ENCODE assay signal across 8 cellular contexts in the genomic region with DNA sequence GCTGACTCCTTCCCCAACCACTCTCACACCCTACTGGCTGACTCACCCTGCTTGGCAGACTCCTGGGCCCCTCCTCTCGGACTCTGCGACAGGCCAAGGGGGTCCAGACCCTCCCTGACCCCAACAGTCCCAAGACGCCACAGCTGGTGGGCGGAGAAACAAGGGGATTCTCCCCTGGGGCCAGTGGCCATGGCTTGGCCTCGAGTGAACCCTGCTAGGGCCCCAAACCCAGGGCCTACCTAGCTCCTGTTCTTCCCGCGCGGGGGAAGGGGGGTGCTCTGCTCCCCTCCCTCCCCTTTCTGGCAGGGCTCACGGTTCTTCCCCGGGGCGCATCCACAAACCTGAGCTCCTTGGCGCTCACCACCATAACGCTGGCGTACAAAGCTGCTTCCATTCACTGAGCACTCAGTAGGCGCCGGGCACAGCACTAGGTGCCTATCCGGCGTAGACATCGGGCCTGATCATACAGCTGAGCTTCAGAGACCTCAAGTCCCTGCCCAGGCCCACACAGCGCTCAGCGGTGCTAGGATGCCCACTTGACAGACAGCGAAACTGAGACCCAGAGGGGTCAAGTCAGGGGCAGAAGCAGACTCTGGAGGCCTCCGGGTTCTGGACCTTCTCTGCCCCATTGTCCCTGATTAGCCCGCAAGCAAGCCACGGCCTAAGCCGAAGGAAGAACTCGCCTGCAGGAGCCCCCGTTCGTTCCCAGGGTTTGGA. TPM values are rescaled to one million over a fixed set of nuclear protein-coding genes. Genes with fewer than 3 reads are reported as not detected.
A peak's percentile ranks its signal among the peaks of the same experiment; 100 is the strongest.
DNase-seq lines count a peak whose midpoint lies in the region; ATAC-seq and TF ChIP-seq lines count a peak whose summit lies in the region.

No MANE protein-coding gene starts in this region.

- H3K36me3 ChIP-seq in HUES48 (ENCODE audit: control insufficient read depth, insufficient read depth, low read length): no peaks in the 10 kb centered on the region
- no peaks in the 10 kb centered on the region for H3K36me3 ChIP-seq in psoas muscle (ENCODE audit: insufficient read depth in 1 of 2, low read depth in 1 of 2)

- H3K36me3 Mint-ChIP-seq in activated CD8-positive, alpha-beta memory T cell treated with anti-CD3 and anti-CD28 coated beads, Interleukin-2, amount 10 ng/mL, durations not matched to agents 7 days and 5 days: peaks cover 12% of the 10 kb centered on the region

- H3K9me3 ChIP-seq in HUES48 (ENCODE audit: control insufficient read depth, insufficient read depth, low read length) (no peaks in the 10 kb centered on the region), psoas muscle (no peaks in the 10 kb centered on the region)

- peaks cover 57% of the 10 kb centered on the region for H3K4me1 Mint-ChIP-seq in activated CD8-positive, alpha-beta memory T cell treated with anti-CD3 and anti-CD28 coated beads, Interleukin-2, amount 10 ng/mL, durations not matched to agents 7 days and 5 days

- H3K4me3 ChIP-seq in HUES48 (ENCODE audit: low read depth, low read length) (peak overlapping the region; percentile 79), foreskin fibroblast (ENCODE audit: low read depth in 1 of 2, low read length in 2 of 2) (peak overlapping the region; percentile 68 to 86), psoas muscle (peak overlapping the region; percentile 83)

- H3K9ac ChIP-seq in HUES48 (ENCODE audit: low read depth, low read length): no peak overlapping the region

- H3K4me3 Mint-ChIP-seq in activated CD8-positive, alpha-beta memory T cell treated with anti-CD3 and anti-CD28 coated beads, Interleukin-2, amount 10 ng/mL, durations not matched to agents 7 days and 5 days: peak overlapping the region; percentile 84

- TF ChIP-seq CTCF in foreskin fibroblast (IDR thresholded peaks at IDR 0.05; ENCODE audit: low read depth, low read length): no peak
- no peak for TF ChIP-seq CTCF in psoas muscle (IDR thresholded peaks at IDR 0.05)

- H3K27me3 Mint-ChIP-seq in activated CD8-positive, alpha-beta memory T cell treated with anti-CD3 and anti-CD28 coated beads, Interleukin-2, amount 10 ng/mL, durations not matched to agents 7 days and 5 days: no peaks in the 10 kb centered on the region

- peak overlapping the region; percentile 80 for H3K27ac Mint-ChIP-seq in activated CD8-positive, alpha-beta memory T cell treated with anti-CD3 and anti-CD28 coated beads, Interleukin-2, amount 10 ng/mL, durations not matched to agents 7 days and 5 days

- CTCF ChIA-PET in activated CD8-positive, alpha-beta memory T cell treated with anti-CD3 and anti-CD28 coated beads, Interleukin-2, amount 10 ng/mL, durations not matched to agents 7 days and 5 days (lab: Charles Lee): interaction anchor here (1.0 to 15.9 kb wide), 7 partner anchors 9 to 263 kb away, joined by 3 to 186 read pairs (median 3); partner anchors contain the start of gene YWHAB

- 35 to 49% (median 36%) methylated on average over 26 to 29 of the region's 29 CpGs for WGBS in psoas muscle, 3 donors

- H3K27me3 ChIP-seq in HUES48 (ENCODE audit: control insufficient read depth, insufficient read depth, low read length) (peaks cover 31% of the 10 kb centered on the region), psoas muscle (ENCODE audit: insufficient read depth in 3 of 3, low read length in 2 of 3) (no peaks in the 10 kb centered on the region)

- no peaks in the 10 kb centered on the region for H3K9me3 Mint-ChIP-seq in activated CD8-positive, alpha-beta memory T cell treated with anti-CD3 and anti-CD28 coated beads, Interleukin-2, amount 10 ng/mL, durations not matched to agents 7 days and 5 days (ENCODE audit: low read depth)

- peak; percentile 44 for ATAC-seq in activated CD8-positive, alpha-beta memory T cell treated with anti-CD3 and anti-CD28 coated beads, Interleukin-2, amount 10 ng/mL, durations not matched to agents 7 days and 5 days
- ATAC-seq in psoas muscle: peak; percentile 16 to 25 (median 22)

- peak; percentile 60 for DNase-seq in activated CD8-positive, alpha-beta memory T cell treated with anti-CD3 and anti-CD28 coated beads, Interleukin-2, amount 10 ng/mL, durations not matched to agents 7 days and 5 days
- DNase-seq in foreskin fibroblast (no peak), psoas muscle (peak; percentile 42 to 80), globus pallidus (ENCODE audit: low spot score) (no peak), A172 (ENCODE audit: low spot score) (no peak), SW 1271 (lab: John Stamatoyannopoulos, UW) (no peak), NCI-H226 (no peak)

- H3K4me1 ChIP-seq in HUES48 (ENCODE audit: control insufficient read depth, insufficient read depth, low read length) (peaks cover 15% of the 10 kb centered on the region), psoas muscle (peaks cover 6% of the 10 kb centered on the region)

- H3K27ac ChIP-seq in HUES48 (ENCODE audit: low read depth, low read length): no peak overlapping the region
- H3K27ac ChIP-seq in psoas muscle: peak overlapping the region; percentile 58

- intact Hi-C loops in psoas muscle (cut with DNase I): no loop called here

RNA-seq across cellular contexts. Expression of gene ADA, which starts 0.6 kb away (rescaled TPM):
- 100 to 1,000 TPM in 1 of 2 experiments, 10 to 100 TPM in 1; 81.4 to 114 TPM for total RNA-seq in activated CD8-positive, alpha-beta memory T cell treated with anti-CD3 and anti-CD28 coated beads, Interleukin-2, amount 10 ng/mL, durations not matched to agents 7 days and 5 days
- total RNA-seq in psoas muscle: 1 to 10 TPM; 3.3 to 4.9 (median 4.0) TPM
- 1 to 10 TPM; 3.5 to 5.8 (median 4.2) TPM for polyA plus RNA-seq in psoas muscle
- total RNA-seq in A172 (2014; rRNA removed; shearing (Covaris generic)): 5.3 and 8.0 TPM in 2 replicates

Comparison
In these comparisons a context has a peak if more than half of its experiments do, and no peak if none do; other contexts are left out.
1. DNase-seq: peak in activated CD8-positive, alpha-beta memory T cell treated with anti-CD3 and anti-CD28 coated beads, Interleukin-2, amount 10 ng/mL, durations not matched to agents 7 days and 5 days (single experiment) and psoas muscle (2 of 2); none in foreskin fibroblast (0 of 2), globus pallidus (single experiment), A172 (single experiment), SW 1271 (0 of 2) and NCI-H226 (single experiment).
2. Peak in every context shown above with its lines, with median percentiles within 50 percentile points of each other: H3K4me3 ChIP-seq.